1 cellular context compared by ENCODE assay signal in the genomic region with DNA sequence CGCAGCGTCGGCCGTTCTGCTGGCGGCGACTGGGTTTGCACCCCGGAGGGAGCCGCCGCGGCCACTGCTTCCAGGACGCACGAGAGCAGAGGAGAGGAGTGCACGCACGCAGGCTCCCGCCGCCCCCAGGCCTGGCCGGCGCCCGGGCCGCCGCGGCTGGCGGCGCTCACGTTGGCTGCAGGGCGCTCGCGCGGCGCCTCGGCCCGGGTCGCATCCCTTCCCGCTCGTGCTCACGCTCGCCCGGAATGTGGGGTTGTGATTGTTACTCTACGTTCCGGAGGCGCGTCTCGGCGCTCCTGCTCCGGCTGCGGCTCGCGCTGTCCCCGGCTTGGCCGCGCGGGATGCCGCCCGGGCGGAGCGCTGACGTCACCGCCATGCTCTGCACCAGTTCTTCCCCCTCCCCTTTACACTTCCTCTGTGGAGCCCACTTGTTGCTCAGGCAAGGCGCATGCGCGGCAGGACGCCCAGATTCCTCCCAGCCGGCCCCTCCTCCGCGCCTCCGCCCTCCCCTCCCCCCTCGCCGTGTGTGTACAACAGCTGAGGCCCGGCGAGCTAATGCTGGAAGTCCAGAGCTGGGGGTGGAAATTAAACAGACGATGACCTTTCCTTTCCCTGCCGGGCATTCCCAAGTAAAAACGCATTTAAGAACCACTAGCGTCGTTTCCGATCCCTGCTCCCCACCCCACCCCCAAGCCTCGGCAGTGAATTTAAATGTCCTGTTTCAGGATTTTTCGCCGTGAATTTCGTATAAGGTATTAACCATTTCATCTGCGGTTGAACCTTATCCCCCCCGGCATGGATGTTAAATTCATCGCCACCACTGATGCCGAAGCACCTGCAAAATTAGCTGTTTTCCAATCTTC.
TF ChIP-seq lines count a peak whose summit lies in the region.

Gene IRF2BPL, minus strand, starts transcription at position 325 of the 863 bp plus-strand sequence. CDS start 916 bp downstream, outside the sequence.

TF ChIP-seq in HepG2, 621 proteins besides CTCF, POLR2A, EP300 and RAD21 (continued from another document and continues in another):
- TF ChIP-seq, protein P1, sequence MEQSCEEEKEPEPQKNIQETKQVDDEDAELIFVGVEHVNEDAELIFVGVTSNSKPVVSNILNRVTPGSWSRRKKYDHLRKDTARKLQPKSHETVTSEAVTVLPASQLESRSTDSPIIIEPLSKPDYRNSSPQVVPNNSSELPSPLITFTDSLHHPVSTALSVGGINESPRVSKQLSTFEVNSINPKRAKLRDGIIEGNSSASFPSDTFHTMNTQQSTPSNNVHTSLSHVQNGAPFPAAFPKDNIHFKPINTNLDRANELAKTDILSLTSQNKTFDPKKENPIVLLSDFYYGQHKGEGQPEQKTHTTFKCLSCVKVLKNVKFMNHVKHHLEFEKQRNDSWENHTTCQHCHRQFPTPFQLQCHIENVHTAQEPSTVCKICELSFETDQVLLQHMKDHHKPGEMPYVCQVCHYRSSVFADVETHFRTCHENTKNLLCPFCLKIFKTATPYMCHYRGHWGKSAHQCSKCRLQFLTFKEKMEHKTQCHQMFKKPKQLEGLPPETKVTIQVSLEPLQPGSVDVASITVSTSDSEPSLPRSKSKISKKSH (CRISPR knock-in tag; IDR thresholded peaks at IDR 0.05; ENCODE audit: borderline replicate concordance): no peak
- TF ChIP-seq, protein P2, sequence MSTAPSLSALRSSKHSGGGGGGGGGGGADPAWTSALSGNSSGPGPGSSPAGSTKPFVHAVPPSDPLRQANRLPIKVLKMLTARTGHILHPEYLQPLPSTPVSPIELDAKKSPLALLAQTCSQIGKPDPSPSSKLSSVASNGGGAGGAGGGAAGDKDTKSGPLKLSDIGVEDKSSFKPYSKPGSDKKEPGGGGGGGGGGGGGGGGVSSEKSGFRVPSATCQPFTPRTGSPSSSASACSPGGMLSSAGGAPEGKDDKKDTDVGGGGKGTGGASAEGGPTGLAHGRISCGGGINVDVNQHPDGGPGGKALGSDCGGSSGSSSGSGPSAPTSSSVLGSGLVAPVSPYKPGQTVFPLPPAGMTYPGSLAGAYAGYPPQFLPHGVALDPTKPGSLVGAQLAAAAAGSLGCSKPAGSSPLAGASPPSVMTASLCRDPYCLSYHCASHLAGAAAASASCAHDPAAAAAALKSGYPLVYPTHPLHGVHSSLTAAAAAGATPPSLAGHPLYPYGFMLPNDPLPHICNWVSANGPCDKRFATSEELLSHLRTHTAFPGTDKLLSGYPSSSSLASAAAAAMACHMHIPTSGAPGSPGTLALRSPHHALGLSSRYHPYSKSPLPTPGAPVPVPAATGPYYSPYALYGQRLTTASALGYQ (CRISPR knock-in tag; IDR thresholded peaks at IDR 0.05): peak; percentile 64; the same call in 1 of the 2 replicates
- TF ChIP-seq ZNF20 (CRISPR knock-in tag; IDR thresholded peaks at IDR 0.05): no peak
- peak; percentile 60; the same call in 1 of the 2 replicates for TF ChIP-seq ZSCAN9 (CRISPR knock-in tag; IDR thresholded peaks at IDR 0.05; ENCODE audit: borderline replicate concordance)
- peak; percentile 36 for TF ChIP-seq MYPOP (CRISPR knock-in tag; IDR thresholded peaks at IDR 0.05)
- no peak; the same call in none of the 2 replicates for TF ChIP-seq ELF3 (CRISPR knock-in tag; IDR thresholded peaks at IDR 0.05)
- TF ChIP-seq ZNF441 (CRISPR knock-in tag; IDR thresholded peaks at IDR 0.05; ENCODE audit: borderline replicate concordance): peak; percentile 29; the same call in 1 of the 2 replicates
- no peak for TF ChIP-seq PHF20 (CRISPR knock-in tag; IDR thresholded peaks at IDR 0.05)
- TF ChIP-seq KDM5A (IDR thresholded peaks at IDR 0.05; ENCODE audit: borderline replicate concordance, low read length): no peak; the same call in 1 of the 2 replicates
- no peak for TF ChIP-seq NFE2 (CRISPR knock-in tag; IDR thresholded peaks at IDR 0.05)
- TF ChIP-seq SP1 (IDR thresholded peaks at IDR 0.05): no peak
- TF ChIP-seq SP1 (CRISPR knock-in tag; IDR thresholded peaks at IDR 0.05): no peak
- no peak; the same call in 1 of the 2 replicates for TF ChIP-seq E2F1 (CRISPR knock-in tag; IDR thresholded peaks at IDR 0.05)
- TF ChIP-seq KAT8 (CRISPR knock-in tag; IDR thresholded peaks at IDR 0.05): peak; percentile 71
- TF ChIP-seq ZNF101 (CRISPR knock-in tag; IDR thresholded peaks at IDR 0.05; ENCODE audit: borderline replicate concordance, low read depth): no peak
- TF ChIP-seq ZNF547 (CRISPR knock-in tag; IDR thresholded peaks at IDR 0.05): peak; percentile 57; the same call in 1 of the 2 replicates
- peak; percentile 78; the same call in 1 of the 2 replicates for TF ChIP-seq ZNF556 (CRISPR knock-in tag; IDR thresholded peaks at IDR 0.05; ENCODE audit: borderline replicate concordance)
- TF ChIP-seq LCORL (IDR thresholded peaks at IDR 0.05): no peak
- TF ChIP-seq LCORL (CRISPR knock-in tag; IDR thresholded peaks at IDR 0.05): peak; percentile 87
- no peak for TF ChIP-seq TERF1 (CRISPR knock-in tag; IDR thresholded peaks at IDR 0.05)
- TF ChIP-seq ZNF468 (CRISPR knock-in tag; IDR thresholded peaks at IDR 0.05): peak; percentile 27; the same call in 1 of the 2 replicates
- no peak; the same call in 1 of the 2 replicates for TF ChIP-seq ZBTB20 (CRISPR knock-in tag; IDR thresholded peaks at IDR 0.05; ENCODE audit: borderline replicate concordance, low read depth)
- TF ChIP-seq ZNF766 (CRISPR knock-in tag; IDR thresholded peaks at IDR 0.05; ENCODE audit: borderline replicate concordance): peak; percentile 18; the same call in 1 of the 2 replicates
- 0 out of 2 replicates have a peak, but pooled peaks have one; percentile 1 for TF ChIP-seq ZNF703 (CRISPR knock-in tag; IDR thresholded peaks at IDR 0.05; ENCODE audit: borderline replicate concordance)
- TF ChIP-seq, protein P3, sequence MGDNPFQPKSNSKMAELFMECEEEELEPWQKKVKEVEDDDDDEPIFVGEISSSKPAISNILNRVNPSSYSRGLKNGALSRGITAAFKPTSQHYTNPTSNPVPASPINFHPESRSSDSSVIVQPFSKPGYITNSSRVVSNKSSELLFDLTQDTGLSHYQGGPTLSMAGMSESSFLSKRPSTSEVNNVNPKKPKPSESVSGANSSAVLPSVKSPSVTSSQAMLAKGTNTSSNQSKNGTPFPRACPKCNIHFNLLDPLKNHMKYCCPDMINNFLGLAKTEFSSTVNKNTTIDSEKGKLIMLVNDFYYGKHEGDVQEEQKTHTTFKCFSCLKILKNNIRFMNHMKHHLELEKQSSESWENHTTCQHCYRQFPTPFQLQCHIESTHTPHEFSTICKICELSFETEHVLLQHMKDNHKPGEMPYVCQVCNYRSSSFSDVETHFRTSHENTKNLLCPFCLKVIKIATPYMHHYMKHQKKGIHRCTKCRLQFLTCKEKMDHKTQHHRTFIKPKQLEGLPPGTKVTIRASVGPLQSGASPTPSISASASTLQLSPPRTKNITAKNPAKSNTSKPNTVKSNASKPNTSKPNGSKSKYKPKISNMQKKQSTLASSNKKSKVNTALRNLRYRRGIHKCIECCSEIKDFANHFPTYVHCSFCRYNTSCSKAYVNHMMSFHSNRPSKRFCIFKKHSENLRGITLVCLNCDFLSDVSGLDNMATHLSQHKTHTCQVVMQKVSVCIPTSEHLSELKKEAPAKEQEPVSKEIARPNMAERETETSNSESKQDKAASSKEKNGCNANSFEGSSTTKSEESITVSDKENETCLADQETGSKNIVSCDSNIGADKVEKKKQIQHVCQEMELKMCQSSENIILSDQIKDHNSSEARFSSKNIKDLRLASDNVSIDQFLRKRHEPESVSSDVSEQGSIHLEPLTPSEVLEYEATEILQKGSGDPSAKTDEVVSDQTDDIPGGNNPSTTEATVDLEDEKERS (CRISPR knock-in tag; IDR thresholded peaks at IDR 0.05): no peak
- no peak for TF ChIP-seq MTF2 (CRISPR knock-in tag; IDR thresholded peaks at IDR 0.05; ENCODE audit: borderline replicate concordance)
- TF ChIP-seq, protein P4, sequence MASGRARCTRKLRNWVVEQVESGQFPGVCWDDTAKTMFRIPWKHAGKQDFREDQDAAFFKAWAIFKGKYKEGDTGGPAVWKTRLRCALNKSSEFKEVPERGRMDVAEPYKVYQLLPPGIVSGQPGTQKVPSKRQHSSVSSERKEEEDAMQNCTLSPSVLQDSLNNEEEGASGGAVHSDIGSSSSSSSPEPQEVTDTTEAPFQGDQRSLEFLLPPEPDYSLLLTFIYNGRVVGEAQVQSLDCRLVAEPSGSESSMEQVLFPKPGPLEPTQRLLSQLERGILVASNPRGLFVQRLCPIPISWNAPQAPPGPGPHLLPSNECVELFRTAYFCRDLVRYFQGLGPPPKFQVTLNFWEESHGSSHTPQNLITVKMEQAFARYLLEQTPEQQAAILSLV (CRISPR knock-in tag; IDR thresholded peaks at IDR 0.05; ENCODE audit: borderline replicate concordance): no peak
- TF ChIP-seq SRSF1 (optimal IDR thresholded peaks at IDR 0.05; ENCODE audit: low read depth, low read length): no peak
- TF ChIP-seq MNT (IDR thresholded peaks at IDR 0.05): peak; percentile 55
- peak; percentile 69 for TF ChIP-seq JUND (CRISPR knock-in tag; IDR thresholded peaks at IDR 0.05)
- TF ChIP-seq GTF2F1 (IDR thresholded peaks at IDR 0.05; ENCODE audit: low read length): no peak
- TF ChIP-seq ZBTB10 (CRISPR knock-in tag; IDR thresholded peaks at IDR 0.05; ENCODE audit: borderline replicate concordance): peak; percentile 26; the same call in 1 of the 2 replicates
- TF ChIP-seq AHR (CRISPR knock-in tag; IDR thresholded peaks at IDR 0.05): no peak
- no peak for TF ChIP-seq CCAR2 (optimal IDR thresholded peaks at IDR 0.05; ENCODE audit: low read depth, low read length)
- no peak for TF ChIP-seq ZNF644 (CRISPR knock-in tag; IDR thresholded peaks at IDR 0.05; ENCODE audit: low read depth)
- TF ChIP-seq ZNF713 (CRISPR knock-in tag; IDR thresholded peaks at IDR 0.05): no peak
- TF ChIP-seq, protein P5, sequence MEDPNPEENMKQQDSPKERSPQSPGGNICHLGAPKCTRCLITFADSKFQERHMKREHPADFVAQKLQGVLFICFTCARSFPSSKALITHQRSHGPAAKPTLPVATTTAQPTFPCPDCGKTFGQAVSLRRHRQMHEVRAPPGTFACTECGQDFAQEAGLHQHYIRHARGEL (CRISPR knock-in tag; IDR thresholded peaks at IDR 0.05): no peak
